ENCODE assay signal across 24 cellular contexts in the genomic region with DNA sequence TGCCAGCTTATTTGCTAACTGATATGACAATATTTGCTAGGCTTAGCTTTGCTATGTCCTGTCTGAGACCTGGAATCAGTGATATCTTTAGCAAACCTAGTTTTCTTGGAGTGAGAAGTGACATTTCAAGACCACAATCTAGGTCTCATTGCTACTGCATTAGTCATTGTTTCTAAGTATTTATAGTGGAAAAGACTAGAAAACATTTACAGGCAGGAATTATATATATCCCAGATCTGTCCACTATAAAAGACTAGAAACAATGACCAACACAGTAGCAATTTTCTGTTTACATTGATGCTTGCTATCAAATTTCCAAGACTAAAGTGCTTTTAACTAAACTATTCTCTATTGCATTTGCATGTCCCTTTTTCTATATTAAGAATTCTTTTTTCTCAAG. TPM values are rescaled to one million over a fixed set of nuclear protein-coding genes. Genes with fewer than 3 reads are reported as not detected.
DNase-seq lines count a peak whose midpoint lies in the region; ATAC-seq, FAIRE-seq and TF ChIP-seq lines count a peak whose summit lies in the region.
"Had no signal": no experiment of that assay in that cellular context is flagged by ENCODE, and none has a peak within 500 bp of the region (broad histone marks: within the 10 kb centered on the region; RNA-seq: fewer than 3 reads in every experiment).

No MANE protein-coding gene starts in this region.

- no peak overlapping the region for H3K4me2 ChIP-seq in Karpas-422 (ENCODE audit: low read depth, low read length, poor library complexity, severe bottlenecking)

- no peak for TF ChIP-seq CTCF in D721Med (IDR thresholded peaks at IDR 0.05; ENCODE audit: insufficient read depth, missing control alignments)
- no peak for TF ChIP-seq CTCF in astrocyte of the spinal cord (IDR thresholded peaks at IDR 0.05; ENCODE audit: low read depth, low read length)

- no peaks in the 10 kb centered on the region for H4K20me1 ChIP-seq in Karpas-422 (ENCODE audit: insufficient read depth, low read depth, low read length)

- H3K4me1 ChIP-seq in Karpas-422 (ENCODE audit: low read length), result peaks cover 57% of the 10 kb centered on the region
- H3K4me1 ChIP-seq: thyroid gland had no signal

- H2AFZ ChIP-seq in Karpas-422 (ENCODE audit: low read length), result peak overlapping the region; percentile 32; the same call in 1 of the 2 replicates

- ATAC-seq in GM21825 (IDR thresholded peaks at IDR 0.05; ENCODE audit: unreplicated experiment), result no peak
- ATAC-seq: activated T-helper 17 cell treated with anti-CD3 and anti-CD28 coated beads, Interleukin-2, amount 50 U/mL, for 72 hours; natural killer cell; Right ventricle myocardium inferior; sciatic nerve; stimulated activated naive CD8-positive, alpha-beta T cell treated with anti-CD3 and anti-CD28 coated beads, Interleukin-15, Interleukin-2, amounts not matched to agents 100 U/mL and 50 U/mL, for 24 hours had no signal

- H3K27ac ChIP-seq in Karpas-422 (ENCODE audit: low read length), result peak overlapping the region; percentile 83
- H3K27ac ChIP-seq: cardiac muscle cell, dorsolateral prefrontal cortex, ovary, thyroid gland had no signal

- H3K79me2 ChIP-seq in Karpas-422 (ENCODE audit: low read length), result no peaks in the 10 kb centered on the region

- no peaks in the 10 kb centered on the region for H3K9me2 ChIP-seq in Karpas-422 (replicated peaks; ENCODE audit: insufficient read depth, low read length)

- H3K9ac ChIP-seq in Karpas-422 (ENCODE audit: low read length), result no peak overlapping the region

- in situ Hi-C loops in astrocyte of the spinal cord (cut with HindIII; ENCODE audit: low sequenced_read_pairs), result no loop called here

- no peaks in the 10 kb centered on the region for H3K36me3 ChIP-seq in Karpas-422 (ENCODE audit: insufficient read depth, low read length)
- H3K36me3 ChIP-seq: cardiac muscle cell, ovary, thyroid gland had no signal

- no peaks in the 10 kb centered on the region for H3K9me3 ChIP-seq in Karpas-422 (ENCODE audit: low read length)
- H3K9me3 ChIP-seq: ovary, thyroid gland had no signal

- FAIRE-seq in D721Med (lab: Jason Lieb, UNC), result peak; percentile 64

- H3K27me3 ChIP-seq in Karpas-422 (ENCODE audit: low read length), result no peaks in the 10 kb centered on the region
- H3K27me3 ChIP-seq: cardiac muscle cell, dorsolateral prefrontal cortex, ovary, thyroid gland had no signal

- DNase-seq in D721Med (ENCODE audit: insufficient read length, low spot score), result no peak
- peak; percentile 37 for DNase-seq in Karpas-422
- peak; percentile 56 for DNase-seq in astrocyte of the spinal cord (ENCODE audit: low read depth, low spot score)
- peak; percentile 33 for DNase-seq in glomerular visceral epithelial cell (ENCODE audit: extremely low spot score)
- no peak for DNase-seq in activated effector memory CD4-positive, alpha-beta T cell treated with Interleukin-2 at 50 U/mL for 16 hours
- no peak for DNase-seq in activated naive CD4-positive, alpha-beta T cell (lab: John Stamatoyannopoulos, UW)
- DNase-seq in NCI-H446 (lab: John Stamatoyannopoulos, UW), result no peak
- DNase-seq: activated CD4-positive, alpha-beta T cell treated with anti-CD3 and anti-CD28 coated beads, Interleukin-2, amount 10 ng/mL, durations not matched to agents 7 days and 5 days; C1 segment of cervical spinal cord; dorsolateral prefrontal cortex; Kasumi-1; natural killer cell; NCI-H1436; NCI-H526; ovary; stimulated activated CD4-positive, alpha-beta T cell treated with anti-CD3 and anti-CD28 coated beads, Interleukin-2, amount 100 ng/mL, for 24 hours; stimulated activated naive CD8-positive, alpha-beta T cell treated with anti-CD3 and anti-CD28 coated beads, Interleukin-15, Interleukin-2, amounts not matched to agents 100 U/mL and 50 U/mL, for 24 hours; thyroid gland had no signal

- H3K4me3 ChIP-seq in Karpas-422 (ENCODE audit: low read length) (no peak overlapping the region), astrocyte of the spinal cord (ENCODE audit: low read depth, low read length) (no peak overlapping the region)
- H3K4me3 ChIP-seq: cardiac muscle cell, dorsolateral prefrontal cortex, ovary, thyroid gland had no signal

RNA-seq across cellular contexts. Expression of gene RGS18, which starts 5.0 kb away (rescaled TPM):
- 20.8 and 47.3 TPM in 2 replicates for total RNA-seq in Karpas-422 (2014; rRNA removed; shearing (Covaris generic); ENCODE audit: low replicate concordance)
- total RNA-seq: cardiac muscle cell, epithelial cell of proximal tubule had no signal

Comparison
In these comparisons a context has a peak if more than half of its experiments do, and no peak if none do; other contexts are left out.
1. DNase-seq: peak in Karpas-422 (single experiment), astrocyte of the spinal cord (single experiment) and glomerular visceral epithelial cell (single experiment); none in D721Med (single experiment), activated effector memory CD4-positive, alpha-beta T cell treated with Interleukin-2 at 50 U/mL for 16 hours (single experiment), activated naive CD4-positive, alpha-beta T cell (0 of 4) and NCI-H446 (0 of 2).